In the genomic region with DNA sequence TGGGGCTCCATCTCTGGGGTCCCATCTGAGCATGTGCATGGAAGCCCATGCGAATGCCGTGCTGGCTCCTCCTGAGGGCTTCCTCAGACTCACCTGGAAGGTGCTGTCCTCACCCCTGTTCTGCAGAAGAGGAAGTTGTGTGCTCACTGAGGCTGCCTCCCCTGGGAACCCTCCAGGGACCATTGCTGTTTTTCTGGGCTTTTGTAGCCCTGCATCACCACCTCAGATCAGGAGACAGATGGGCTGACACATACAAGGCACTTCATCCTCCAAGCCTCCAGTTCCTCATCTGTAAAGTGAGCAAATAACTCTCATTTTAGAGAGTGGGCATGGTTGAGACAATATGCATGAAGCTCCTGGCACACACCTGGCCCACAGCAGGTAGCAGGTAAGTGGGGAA, we compare ENCODE assay signal across 20 cellular contexts. TPM values are rescaled to one million over a fixed set of nuclear protein-coding genes. Genes with fewer than 3 reads are reported as not detected.
"Had no signal": no experiment of that assay in that cellular context is flagged by ENCODE, and none has a peak within 500 bp of the region (broad histone marks: within the 10 kb centered on the region; RNA-seq: fewer than 3 reads in every experiment).

No MANE protein-coding gene starts in this region.

- H2AFZ ChIP-seq: hepatocyte had no signal

- H3K27ac ChIP-seq: colonic mucosa, foreskin keratinocyte, hepatocyte, ovary, right atrium auricular region, sigmoid colon, skin epidermis, suprapubic skin, thyroid gland had no signal

- ATAC-seq: foreskin keratinocyte, left colon had no signal

- H3K27ac Mint-ChIP-seq: type B pancreatic cell had no signal

- H3K4me3 ChIP-seq: colonic mucosa, hepatocyte, ovary, right atrium auricular region, sigmoid colon, skin epidermis, suprapubic skin, thyroid gland had no signal

- H3K36me3 Mint-ChIP-seq: naive B cell, type B pancreatic cell had no signal

- H3K9me3 ChIP-seq: colonic mucosa, ovary, right atrium auricular region, sigmoid colon, suprapubic skin, thyroid gland had no signal

- H3K4me2 ChIP-seq: hepatocyte had no signal

- H3K9me3 Mint-ChIP-seq: nephron progenitor cell had no signal

- H3K79me2 ChIP-seq: hepatocyte had no signal

- H3K4me3 Mint-ChIP-seq: naive B cell, nephron progenitor cell, type B pancreatic cell had no signal

- H3K36me3 ChIP-seq: colonic mucosa, ovary, right atrium auricular region, sigmoid colon, suprapubic skin, thyroid gland had no signal

- DNase-seq: colonic mucosa; dermis blood vessel endothelial cell; foreskin keratinocyte; head of caudate nucleus; kidney; left colon; mesendoderm; naive B cell; nephron progenitor cell; ovary; sigmoid colon; stimulated activated CD4-positive, alpha-beta T cell treated with anti-CD3 and anti-CD28 coated beads, Interleukin-2, amount 100 ng/mL, for 24 hours; stimulated activated CD4-positive, alpha-beta T cell treated with anti-CD3 and anti-CD28 coated beads, Interleukin-4, amount 100 ng/mL, for 4 hours; stimulated activated naive CD4-positive, alpha-beta T cell treated with Interleukin-2 at 50 U/mL for 16 hours; thyroid gland had no signal

- H3K27me3 ChIP-seq: colonic mucosa, hepatocyte, ovary, right atrium auricular region, sigmoid colon, suprapubic skin, thyroid gland had no signal

- H3K4me1 ChIP-seq: colonic mucosa, foreskin keratinocyte had no signal

RNA-seq across cellular contexts. Expression of gene LRRC32, which starts 12.1 kb away (rescaled TPM):
- total RNA-seq: foreskin keratinocyte had no signal
